ENCODE assay signal across 31 cellular contexts in the genomic region with DNA sequence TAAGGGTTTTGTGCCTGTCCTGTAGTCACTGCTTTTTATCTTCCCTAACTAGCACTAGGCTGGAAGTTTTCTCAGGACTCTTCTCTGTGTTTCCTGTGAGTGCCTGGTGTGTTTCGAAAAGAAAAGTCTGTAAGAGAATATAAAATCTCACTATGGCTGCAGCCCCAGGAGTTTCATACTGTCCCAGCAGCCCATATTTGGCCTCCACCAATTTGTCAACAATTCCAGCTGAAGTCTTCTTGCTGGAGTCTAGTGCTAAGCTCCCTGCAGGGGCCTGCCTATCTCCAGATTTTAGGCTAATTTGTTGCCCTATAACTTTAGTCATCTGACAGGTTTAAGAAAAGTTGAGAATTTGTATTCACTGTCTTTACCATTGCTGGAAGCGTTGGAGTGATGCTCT.
"Had no signal": no experiment of that assay in that cellular context is flagged by ENCODE, and none has a peak within 500 bp of the region (broad histone marks: within the 10 kb centered on the region; RNA-seq: fewer than 3 reads in every experiment).

No MANE protein-coding gene starts in this region.

- H3K27me3 ChIP-seq: brain microvascular endothelial cell, colonic mucosa, esophagus squamous epithelium, gastroesophageal sphincter had no signal

- H3K9me3 ChIP-seq: colonic mucosa, esophagus squamous epithelium, gastroesophageal sphincter had no signal

- H3K4me3 Mint-ChIP-seq: activated B cell treated with CpG ODN at 0.5 μM for 24 hours; activated CD8-positive, alpha-beta T cell treated with anti-CD3 and anti-CD28 coated beads for 36 hours; activated naive CD8-positive, alpha-beta T cell; activated T-cell treated with anti-CD3 and anti-CD28 coated beads, Interleukin-2, amount 50 U/mL, for 4 hours; activated T-helper 17 cell treated with anti-CD3 and anti-CD28 coated beads, Interleukin-2, amount 50 U/mL, for 72 hours; T-cell; T-helper 1 cell treated with Interleukin-12 subunit alpha and Interleukin-12 subunit beta and Interleukin-4 antibody, amounts not matched to agents 30 μg/mL and 1 μg/mL, for 36 hours; T-helper 2 cell treated with Interferon-gamma antibody and Interleukin-4, amounts not matched to agents 5 μg/mL and 100 μg/mL, for 36 hours had no signal

- H3K4me1 ChIP-seq: colonic mucosa had no signal

- H3K4me3 ChIP-seq: colonic mucosa, esophagus squamous epithelium, gastroesophageal sphincter had no signal

- H3K9me3 Mint-ChIP-seq: activated B cell treated with CpG ODN at 0.5 μM for 24 hours; activated CD8-positive, alpha-beta T cell treated with anti-CD3 and anti-CD28 coated beads for 36 hours; activated T-cell treated with anti-CD3 and anti-CD28 coated beads, Interleukin-2, amount 50 U/mL, for 4 hours; activated T-helper 17 cell treated with anti-CD3 and anti-CD28 coated beads, Interleukin-2, amount 50 U/mL, for 72 hours; T-cell; T-helper 1 cell treated with Interleukin-12 subunit alpha and Interleukin-12 subunit beta and Interleukin-4 antibody, amounts not matched to agents 30 μg/mL and 1 μg/mL, for 36 hours; T-helper 2 cell treated with Interferon-gamma antibody and Interleukin-4, amounts not matched to agents 5 μg/mL and 100 μg/mL, for 36 hours had no signal

- ATAC-seq: activated CD4-positive, CD25-positive, alpha-beta regulatory T cell treated with anti-CD3 and anti-CD28 coated beads, Interleukin-2, amount 50 U/mL, for 24 hours; activated CD8-positive, alpha-beta T cell treated with anti-CD3 and anti-CD28 coated beads for 36 hours; activated T-cell treated with anti-CD3 and anti-CD28 coated beads, Interleukin-2, amount 50 U/mL, for 4 hours; activated T-helper 17 cell treated with anti-CD3 and anti-CD28 coated beads, Interleukin-2, amount 50 U/mL, for 72 hours; gastroesophageal sphincter; T-cell had no signal

- H3K27me3 Mint-ChIP-seq: activated B cell treated with CpG ODN at 0.5 μM for 24 hours; activated CD8-positive, alpha-beta T cell treated with anti-CD3 and anti-CD28 coated beads for 36 hours; activated naive CD8-positive, alpha-beta T cell had no signal

- H3K36me3 Mint-ChIP-seq: activated naive CD8-positive, alpha-beta T cell; T-cell had no signal

- H3K27ac ChIP-seq: brain microvascular endothelial cell, colonic mucosa, epithelial cell of prostate, esophagus squamous epithelium, gastroesophageal sphincter, WERI-Rb-1 had no signal

- H3K4me1 Mint-ChIP-seq: activated B cell treated with CpG ODN at 0.5 μM for 24 hours; activated T-helper 17 cell treated with anti-CD3 and anti-CD28 coated beads, Interleukin-2, amount 50 U/mL, for 72 hours; T-cell had no signal

- DNase-seq: activated B cell treated with CpG ODN at 0.5 μM for 24 hours; activated CD4-positive, alpha-beta T cell treated with anti-CD3 and anti-CD28 coated beads for 48 hours; activated CD4-positive, alpha-beta T cell treated with anti-CD3 and anti-CD28 coated beads, Interleukin-2, amount 50 U/mL, for 1 hour; activated CD4-positive, alpha-beta T cell treated with anti-CD3 and anti-CD28 coated beads, Interleukin-2, amount 50 U/mL, for 48 hours; activated CD8-positive, alpha-beta memory T cell treated with anti-CD3 and anti-CD28 coated beads for 24 hours; activated CD8-positive, alpha-beta T cell treated with anti-CD3 and anti-CD28 coated beads for 36 hours; activated effector memory CD4-positive, alpha-beta T cell treated with Interleukin-2 at 50 U/mL for 16 hours; activated gamma-delta T cell treated with Interleukin-2 at 50 U/mL for 16 hours; activated naive CD4-positive, alpha-beta T cell treated with anti-CD3 and anti-CD28 coated beads, Interleukin-2, amount 50 U/mL, for 16 hours; activated naive CD4-positive, alpha-beta T cell treated with Interleukin-2 at 50 U/mL for 16 hours; activated T-cell treated with anti-CD3 and anti-CD28 coated beads, Interleukin-2, amount 50 U/mL, for 4 hours; amniotic stem cell; anterior cingulate cortex; brain microvascular endothelial cell; central memory CD4-positive, alpha-beta T cell; cerebellar nuclear complex; colonic mucosa; effector CD8-positive, alpha-beta T cell; esophagus squamous epithelium; foreskin melanocyte; SW 1271; T-cell; T1000; WERI-Rb-1 had no signal

- H3K27ac Mint-ChIP-seq: activated B cell treated with CpG ODN at 0.5 μM for 24 hours; activated CD8-positive, alpha-beta T cell treated with anti-CD3 and anti-CD28 coated beads for 36 hours; activated naive CD8-positive, alpha-beta T cell; activated T-helper 17 cell treated with anti-CD3 and anti-CD28 coated beads, Interleukin-2, amount 50 U/mL, for 72 hours; T-cell; T-helper 1 cell treated with Interleukin-12 subunit alpha and Interleukin-12 subunit beta and Interleukin-4 antibody, amounts not matched to agents 30 μg/mL and 1 μg/mL, for 36 hours; T-helper 2 cell treated with Interferon-gamma antibody and Interleukin-4, amounts not matched to agents 5 μg/mL and 100 μg/mL, for 36 hours had no signal

- H3K36me3 ChIP-seq: brain microvascular endothelial cell, colonic mucosa, esophagus squamous epithelium, gastroesophageal sphincter, WERI-Rb-1 had no signal
